26 cellular contexts compared by ENCODE assay signal in the genomic region with DNA sequence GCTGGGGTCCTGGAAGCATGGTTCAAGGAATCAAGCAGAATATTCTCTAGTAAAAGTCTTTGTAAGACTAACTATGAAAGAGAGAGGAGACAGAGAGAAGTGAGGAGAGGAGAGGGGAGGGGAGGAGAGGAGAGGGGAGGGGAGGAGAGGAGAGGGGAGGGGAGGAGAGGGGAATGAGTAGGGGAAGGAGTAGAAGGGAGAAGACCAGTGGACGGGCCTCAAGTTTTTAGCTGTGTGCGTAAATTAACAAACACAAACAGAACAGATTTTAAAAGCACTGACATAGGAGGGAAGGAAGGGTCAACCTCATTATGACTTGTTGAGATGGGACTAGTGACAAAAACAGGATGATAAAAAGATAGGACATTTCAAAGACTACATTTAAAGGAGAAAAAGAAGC.
"Had no signal": no experiment of that assay in that cellular context is flagged by ENCODE, and none has a peak within 500 bp of the region (broad histone marks: within the 10 kb centered on the region; RNA-seq: fewer than 3 reads in every experiment).

No MANE protein-coding gene starts in this region.

- H3K9me3 Mint-ChIP-seq: dendritic cell treated with granulocyte-macrophage colony-stimulating factor and Interleukin-4, amounts not matched to agents 40 ng/mL and 50 ng/mL, for 4 days; effector memory CD8-positive, alpha-beta T cell; memory B cell; naive B cell; nephron; stimulated activated naive B cell treated with anti-CD40 and anti-IgM and Interleukin-4, amounts not matched to agents 10 μg/mL and 1 μg/mL and 100 μg/mL, for 72 hours; stimulated activated naive CD8-positive, alpha-beta T cell treated with anti-CD3 and anti-CD28 coated beads, Interleukin-15, amount 100 ng/mL, for 72 hours had no signal

- DNase-seq: effector memory CD8-positive, alpha-beta T cell; esophagus squamous epithelium; foreskin fibroblast; glutamatergic neuron; kidney; left cardiac atrium; left ventricle myocardium inferior; lower lobe of right lung; naive B cell; psoas muscle; retina; spleen; stimulated activated CD4-positive, alpha-beta T cell treated with anti-CD3 and anti-CD28 coated beads, Interleukin-15, amount 100 ng/mL, for 24 hours; stimulated activated CD4-positive, alpha-beta T cell treated with anti-CD3 and anti-CD28 coated beads, Interleukin-1b, Interleukin-23, amount 100 ng/mL, for 48 hours; stimulated activated CD4-positive, alpha-beta T cell treated with anti-CD3 and anti-CD28 coated beads, Interleukin-4, amount 100 ng/mL, for 4 hours; stimulated activated naive B cell treated with anti-CD40 and anti-IgM and Interleukin-4, amounts not matched to agents 10 μg/mL and 1 μg/mL and 100 μg/mL, for 72 hours; stimulated activated naive CD8-positive, alpha-beta T cell treated with anti-CD3 and anti-CD28 coated beads, Interleukin-15, amount 100 ng/mL, for 72 hours; testis; upper lobe of right lung had no signal

- H3K4me3 ChIP-seq: esophagus squamous epithelium, gastroesophageal sphincter, left ventricle myocardium inferior, lower lobe of right lung, psoas muscle, spleen, testis, tibial nerve, upper lobe of right lung, vagina had no signal

- H3K36me3 ChIP-seq: esophagus squamous epithelium, left ventricle myocardium inferior, lower lobe of right lung, upper lobe of right lung, vagina had no signal

- ATAC-seq: effector memory CD8-positive, alpha-beta T cell; gastroesophageal sphincter; left cardiac atrium; lower lobe of right lung; psoas muscle; sciatic nerve; stimulated activated naive B cell treated with anti-CD40 and anti-IgM and Interleukin-4, amounts not matched to agents 10 μg/mL and 1 μg/mL and 100 μg/mL, for 72 hours; stimulated activated naive CD8-positive, alpha-beta T cell treated with anti-CD3 and anti-CD28 coated beads, Interleukin-15, amount 100 ng/mL, for 72 hours; upper lobe of right lung had no signal

- H3K4me3 Mint-ChIP-seq: dendritic cell treated with granulocyte-macrophage colony-stimulating factor and Interleukin-4, amounts not matched to agents 40 ng/mL and 50 ng/mL, for 4 days; effector memory CD8-positive, alpha-beta T cell; memory B cell; naive B cell; nephron; stimulated activated naive B cell treated with anti-CD40 and anti-IgM and Interleukin-4, amounts not matched to agents 10 μg/mL and 1 μg/mL and 100 μg/mL, for 72 hours; stimulated activated naive CD8-positive, alpha-beta T cell treated with anti-CD3 and anti-CD28 coated beads, Interleukin-15, amount 100 ng/mL, for 72 hours had no signal

- H3K4me1 Mint-ChIP-seq: nephron; stimulated activated naive CD8-positive, alpha-beta T cell treated with anti-CD3 and anti-CD28 coated beads, Interleukin-15, amount 100 ng/mL, for 72 hours had no signal

- H3K27me3 Mint-ChIP-seq: dendritic cell treated with granulocyte-macrophage colony-stimulating factor and Interleukin-4, amounts not matched to agents 40 ng/mL and 50 ng/mL, for 4 days; effector memory CD8-positive, alpha-beta T cell; memory B cell; naive B cell; stimulated activated naive B cell treated with anti-CD40 and anti-IgM and Interleukin-4, amounts not matched to agents 10 μg/mL and 1 μg/mL and 100 μg/mL, for 72 hours; stimulated activated naive CD8-positive, alpha-beta T cell treated with anti-CD3 and anti-CD28 coated beads, Interleukin-15, amount 100 ng/mL, for 72 hours had no signal

- FAIRE-seq: kidney had no signal

- H3K9me3 ChIP-seq: esophagus squamous epithelium, gastroesophageal sphincter, left ventricle myocardium inferior, lower lobe of right lung, psoas muscle, spleen, testis, tibial nerve, upper lobe of right lung, vagina had no signal

- H3K27ac ChIP-seq: esophagus squamous epithelium, gastroesophageal sphincter, left ventricle myocardium inferior, lower lobe of right lung, psoas muscle, spleen, testis, tibial nerve, upper lobe of right lung, vagina had no signal

- H3K27ac Mint-ChIP-seq: dendritic cell treated with granulocyte-macrophage colony-stimulating factor and Interleukin-4, amounts not matched to agents 40 ng/mL and 50 ng/mL, for 4 days; effector memory CD8-positive, alpha-beta T cell; memory B cell; nephron; stimulated activated naive B cell treated with anti-CD40 and anti-IgM and Interleukin-4, amounts not matched to agents 10 μg/mL and 1 μg/mL and 100 μg/mL, for 72 hours; stimulated activated naive CD8-positive, alpha-beta T cell treated with anti-CD3 and anti-CD28 coated beads, Interleukin-15, amount 100 ng/mL, for 72 hours had no signal
